12 cellular contexts compared by ENCODE assay signal in the genomic region with DNA sequence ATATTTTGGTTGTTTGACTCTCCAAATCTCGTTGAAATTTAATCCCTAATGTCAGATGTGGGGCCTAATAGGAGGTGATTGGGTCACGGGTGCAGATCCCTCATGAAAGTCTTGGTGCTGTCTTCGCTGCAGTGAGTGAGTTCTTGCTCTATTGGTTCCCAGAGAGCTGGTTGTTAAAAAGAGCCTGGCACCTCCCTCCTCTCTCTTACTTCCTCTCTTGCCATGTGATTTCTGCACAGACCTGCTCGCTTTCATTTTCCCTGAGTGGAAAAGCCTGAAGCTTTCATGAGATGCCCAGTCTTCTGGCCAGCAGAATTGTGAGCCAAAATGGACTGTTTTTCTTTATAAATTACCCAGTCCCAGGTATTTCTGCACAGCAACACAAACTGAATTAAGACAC.
A peak's percentile ranks its signal among the peaks of the same experiment; 100 is the strongest.
DNase-seq lines count a peak whose midpoint lies in the region; ATAC-seq, FAIRE-seq and TF ChIP-seq lines count a peak whose summit lies in the region.
"Had no signal": no experiment of that assay in that cellular context is flagged by ENCODE, and none has a peak within 500 bp of the region (broad histone marks: within the 10 kb centered on the region; RNA-seq: fewer than 3 reads in every experiment).

No MANE protein-coding gene starts in this region.

- intact Hi-C loops in spleen (cut with DNase I; ENCODE audit: low total_unique reads) = no loop called here
- intact Hi-C loops in adrenal gland (cut with DNase I) = no loop called here

- H3K4me2 ChIP-seq in MM.1S (ENCODE audit: low read depth, low read length) (peak overlapping the region; percentile 62), neural progenitor cell (no peak overlapping the region)

- H3K27me3 ChIP-seq in MM.1S (replicated peaks; ENCODE audit: insufficient read depth, low read length) (no peaks in the 10 kb centered on the region), spleen (replicated peaks in 1 of 7) (no peaks in the 10 kb centered on the region), neural progenitor cell (no peaks in the 10 kb centered on the region), adrenal gland (no peaks in the 10 kb centered on the region)
- H3K27me3 ChIP-seq: body of pancreas, gastrocnemius medialis had no signal

- 52 to 70% (median 61%) methylated on average over 4 of the region's 4 CpGs for WGBS in spleen, 5 donors
- WGBS in adrenal gland, 4 donors = 67 to 83% (median 72%) methylated on average over 4 of the region's 4 CpGs

- H3K9ac ChIP-seq in MM.1S (ENCODE audit: low read length) (no peak overlapping the region), neural progenitor cell (no peak overlapping the region)

- H3K4me1 ChIP-seq in MM.1S (ENCODE audit: low read length) (0 out of 2 replicates have a peak, but pooled peaks cover 4% of the 10 kb centered on the region), spleen (peaks cover 0 to 9% (median 0%) of the 10 kb centered on the region in 6 donors), neural progenitor cell (no peaks in the 10 kb centered on the region), adrenal gland (replicated peaks in 1 of 2) (no peaks in the 10 kb centered on the region)
- H3K4me1 ChIP-seq: body of pancreas, gastrocnemius medialis had no signal

- H3K4me1 Mint-ChIP-seq in neural progenitor cell (no peaks in the 10 kb centered on the region), progenitor cell of endocrine pancreas (ENCODE audit: low read depth) (peaks cover 11% of the 10 kb centered on the region)

- H3K27me3 Mint-ChIP-seq in neural progenitor cell (ENCODE audit: insufficient read depth, low read depth) = no peaks in the 10 kb centered on the region
- no peaks in the 10 kb centered on the region for H3K27me3 Mint-ChIP-seq in progenitor cell of endocrine pancreas

- DNase-seq in GM19239 (ENCODE audit: insufficient read length, low spot score) (no peak), MM.1S (peak; percentile 59), spleen (no peak), neural progenitor cell (ENCODE audit: low spot score) (no peak), progenitor cell of endocrine pancreas (ENCODE audit: low spot score, unreplicated experiment) (no peak), adrenal gland (no peak), T-helper 9 cell (no peak)
- DNase-seq: activated CD4-positive, alpha-beta T cell treated with anti-CD3 and anti-CD28 coated beads, Interleukin-2, amount 50 U/mL, for 1 hour; body of pancreas; DND-41; gastrocnemius medialis had no signal

- H4K20me1 ChIP-seq in MM.1S (ENCODE audit: insufficient read depth, low read length) (no peaks in the 10 kb centered on the region), neural progenitor cell (ENCODE audit: low read depth) (no peaks in the 10 kb centered on the region)

- ATAC-seq in HG02870 (IDR thresholded peaks at IDR 0.05; ENCODE audit: unreplicated experiment) = peak; percentile 84
- ATAC-seq: body of pancreas, gastrocnemius medialis had no signal

- H3K36me3 ChIP-seq in MM.1S (replicated peaks; ENCODE audit: insufficient read depth, low read length) = no peaks in the 10 kb centered on the region
- H3K36me3 ChIP-seq in spleen = no peaks in the 10 kb centered on the region
- no peaks in the 10 kb centered on the region for H3K36me3 ChIP-seq in neural progenitor cell
- H3K36me3 ChIP-seq in adrenal gland (replicated peaks in 1 of 2) = no peaks in the 10 kb centered on the region
- H3K36me3 ChIP-seq: gastrocnemius medialis had no signal

- H3K79me2 ChIP-seq in MM.1S (ENCODE audit: low read length) (no peaks in the 10 kb centered on the region), neural progenitor cell (ENCODE audit: low read depth) (no peaks in the 10 kb centered on the region)

- H3F3A ChIP-seq in MM.1S (ENCODE audit: insufficient read depth, low read length) (no peaks in the 10 kb centered on the region), neural progenitor cell (ENCODE audit: low read depth) (no peaks in the 10 kb centered on the region)

- TF ChIP-seq POLR2A in spleen (IDR thresholded peaks at IDR 0.05) (no peak), adrenal gland (IDR thresholded peaks at IDR 0.05) (no peak)

- peak; percentile 37 for FAIRE-seq in GM19239 (lab: Jason Lieb, UNC)

- H3K9me2 ChIP-seq in MM.1S (replicated peaks; ENCODE audit: insufficient read depth, low read length) = no peaks in the 10 kb centered on the region

- H3K4me3 ChIP-seq in MM.1S (ENCODE audit: low read length) = 0 out of 2 replicates have a peak overlapping the region, but pooled peaks have one; percentile 18
- peak overlapping the region in 1 of 8 donors; percentile 33 for H3K4me3 ChIP-seq in spleen
- H3K4me3 ChIP-seq in neural progenitor cell = no peak overlapping the region
- H3K4me3 ChIP-seq in adrenal gland = no peak overlapping the region
- H3K4me3 ChIP-seq: body of pancreas, gastrocnemius medialis had no signal

- no peak for TF ChIP-seq CTCF in MM.1S (IDR thresholded peaks at IDR 0.05; ENCODE audit: low read length)
- no peak for TF ChIP-seq CTCF in spleen (IDR thresholded peaks at IDR 0.05 in 8 of 11, conservative IDR thresholded peaks at IDR 0.05 in 3 of 11)
- no peak for TF ChIP-seq CTCF in neural progenitor cell (IDR thresholded peaks at IDR 0.05)
- no peak for TF ChIP-seq CTCF in progenitor cell of endocrine pancreas (IDR thresholded peaks at IDR 0.05; ENCODE audit: unreplicated experiment)
- no peak for TF ChIP-seq CTCF in adrenal gland (IDR thresholded peaks at IDR 0.05)

- no peak overlapping the region for H3K27ac Mint-ChIP-seq in neural progenitor cell
- H3K27ac Mint-ChIP-seq in progenitor cell of endocrine pancreas = no peak overlapping the region

- H3K4me3 Mint-ChIP-seq in neural progenitor cell (no peak overlapping the region), progenitor cell of endocrine pancreas (ENCODE audit: low read depth) (no peak overlapping the region)

- H2AFZ ChIP-seq in MM.1S (ENCODE audit: low read length) (peak overlapping the region; percentile 45), neural progenitor cell (replicated peaks) (no peak overlapping the region)

- H3K36me3 Mint-ChIP-seq in neural progenitor cell (no peaks in the 10 kb centered on the region), progenitor cell of endocrine pancreas (ENCODE audit: insufficient read depth) (no peaks in the 10 kb centered on the region)

- H3K9me3 Mint-ChIP-seq in neural progenitor cell (no peaks in the 10 kb centered on the region), progenitor cell of endocrine pancreas (ENCODE audit: low read depth) (peaks cover 4% of the 10 kb centered on the region)

- no peaks in the 10 kb centered on the region for H3K9me3 ChIP-seq in MM.1S (replicated peaks; ENCODE audit: insufficient read depth, low read length)
- peaks cover 0 to 6% (median 0%) of the 10 kb centered on the region in 8 donors for H3K9me3 ChIP-seq in spleen
- H3K9me3 ChIP-seq in neural progenitor cell (ENCODE audit: low read depth) = no peaks in the 10 kb centered on the region
- no peaks in the 10 kb centered on the region for H3K9me3 ChIP-seq in adrenal gland (replicated peaks in 1 of 3)
- H3K9me3 ChIP-seq: body of pancreas, gastrocnemius medialis had no signal

- H3K27ac ChIP-seq in MM.1S (ENCODE audit: low read length) (no peak overlapping the region), spleen (peak overlapping the region in 5 of 8 donors; percentile 10 to 46 (median 25)), neural progenitor cell (no peak overlapping the region), adrenal gland (no peak overlapping the region)
- H3K27ac ChIP-seq: body of pancreas, gastrocnemius medialis had no signal

Comparison
In these comparisons a context has a peak if more than half of its experiments do, and no peak if none do; other contexts are left out.
1. H3K27ac ChIP-seq: peak in spleen (5 of 8); none in MM.1S (single experiment), neural progenitor cell (single experiment) and adrenal gland (0 of 5).